ENCODE assay signal across 8 cellular contexts in genomic region chr19:18152817-18153554, GRCh38. TPM values are rescaled to one million over a fixed set of nuclear protein-coding genes. Genes with fewer than 3 reads are reported as not detected.
DNase-seq lines count a peak whose midpoint lies in the region; ATAC-seq, FAIRE-seq and TF ChIP-seq lines count a peak whose summit lies in the region.

Gene PIK3R2 (plus strand): TSS chr19:18153163. CDS start chr19:18155880, 2,717 bp downstream.

- peak; percentile 70 for FAIRE-seq in kidney (lab: Jason Lieb, UNC)

- peak within 1 kb of the TSS; percentile 93 to 95 for H3K27ac ChIP-seq in kidney (ENCODE audit: low read depth in 2 of 2, low read length in 2 of 2)

- TF ChIP-seq CTCF in BE2C (IDR thresholded peaks at IDR 0.05; ENCODE audit: low read depth, low read length), result no peak
- TF ChIP-seq CTCF in choroid plexus epithelial cell (conservative IDR thresholded peaks at IDR 0.05; ENCODE audit: low read depth, low read length), result no peak
- TF ChIP-seq CTCF in kidney (IDR thresholded peaks at IDR 0.05; ENCODE audit: borderline replicate concordance, extremely low read depth, insufficient read depth), result no peak

- H3K27me3 ChIP-seq in BE2C, result no peaks in the 10 kb centered on the region

- H3K36me3 ChIP-seq in BE2C, result peaks cover 16% of the 10 kb centered on the region
- peaks cover 0 to 4% of the 10 kb centered on the region in 2 donors for H3K36me3 ChIP-seq in kidney (ENCODE audit: control insufficient read depth in 1 of 2, insufficient read depth in 2 of 2, low read length in 2 of 2)

- H3K9ac ChIP-seq in kidney (ENCODE audit: low read length in 2 of 2), result peak within 1 kb of the TSS; percentile 90

- H3K4me1 ChIP-seq in BE2C (peaks cover 20% of the 10 kb centered on the region), kidney (ENCODE audit: control insufficient read depth in 1 of 2, insufficient read depth in 1 of 2, low read depth in 1 of 2, low read length in 2 of 2) (peaks cover 16 to 33% of the 10 kb centered on the region in 2 donors)

- peak within 1 kb of the TSS; percentile 81 for H3K4me3 ChIP-seq in BE2C (ENCODE audit: low read depth, low read length)
- H3K4me3 ChIP-seq in choroid plexus epithelial cell (ENCODE audit: low read depth, low read length), result peak within 1 kb of the TSS; percentile 89
- H3K4me3 ChIP-seq in kidney (ENCODE audit: low read length in 2 of 2), result peak within 1 kb of the TSS; percentile 84 to 86

- ATAC-seq in GM19328 (IDR thresholded peaks at IDR 0.05; ENCODE audit: unreplicated experiment), result peak; percentile 71
- ATAC-seq in HG03469 (IDR thresholded peaks at IDR 0.05; ENCODE audit: unreplicated experiment), result peak; percentile 69

- intact Hi-C loops in kidney (cut with DNase I), result no loop called here

- H3K9me3 ChIP-seq in BE2C (no peaks in the 10 kb centered on the region), kidney (ENCODE audit: control insufficient read depth in 1 of 2, low read length in 2 of 2) (no peaks in the 10 kb centered on the region)

- DNase-seq in BE2C, result peak; percentile 99
- peak; percentile 92 to 98 for DNase-seq in NCI-H526 (lab: John Stamatoyannopoulos, UW)
- peak; percentile 98 to 99 for DNase-seq in activated CD4-positive, alpha-beta T cell treated with anti-CD3 and anti-CD28 coated beads for 4 hours
- DNase-seq in choroid plexus epithelial cell (ENCODE audit: low read depth), result peak; percentile 99
- peak; percentile 100 for DNase-seq in kidney
- DNase-seq in stimulated activated CD4-positive, alpha-beta T cell treated with anti-CD3 and anti-CD28 coated beads, Interleukin-15, amount 100 ng/mL, for 1 hour (ENCODE audit: low read depth in 1 of 2, low spot score in 1 of 2), result peak; percentile 99

RNA-seq across cellular contexts. Expression of gene PIK3R2, which starts in this region (rescaled TPM):
- 181 TPM for polyA plus RNA-seq in BE2C (2012; ENCODE audit: insufficient read depth, insufficient read length, low read depth)
- total RNA-seq in kidney, result 29.6 TPM
- 10.1 TPM for polyA plus RNA-seq in kidney (ENCODE audit: insufficient read depth, low read depth, low replicate concordance)

Comparison
In these comparisons a context has a peak if more than half of its experiments do, and no peak if none do; other contexts are left out.
1. Peak in every context shown above with its lines: DNase-seq, ATAC-seq, H3K4me3 ChIP-seq and H3K27ac ChIP-seq.